Comparison of ENCODE assay signal across 11 cellular contexts in the genomic region with DNA sequence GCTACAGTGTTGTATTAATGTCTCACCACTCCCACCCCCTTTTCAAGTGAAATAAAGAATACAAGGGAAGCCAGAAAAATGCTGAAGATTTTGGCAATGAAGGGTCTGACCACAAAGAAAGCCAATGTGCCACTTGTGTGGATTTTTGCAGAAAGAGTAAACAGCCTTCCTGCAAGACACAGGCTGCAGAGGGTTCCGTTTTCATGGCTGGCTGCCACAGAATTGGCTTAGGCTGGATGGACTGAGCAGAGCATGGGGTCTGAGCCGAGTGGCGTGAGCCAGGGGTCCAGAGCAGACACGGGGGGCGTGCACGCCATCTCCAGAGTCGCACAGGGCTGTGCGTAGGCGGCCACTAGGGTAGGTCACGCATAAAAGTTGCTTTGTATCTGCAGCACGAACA.
A peak's percentile ranks its signal among the peaks of the same experiment; 100 is the strongest.
DNase-seq lines count a peak whose midpoint lies in the region; ATAC-seq and TF ChIP-seq lines count a peak whose summit lies in the region.
"Had no signal": no experiment of that assay in that cellular context is flagged by ENCODE, and none has a peak within 500 bp of the region (broad histone marks: within the 10 kb centered on the region; RNA-seq: fewer than 3 reads in every experiment).

No MANE protein-coding gene starts in this region.

- no peaks in the 10 kb centered on the region for H3K4me1 ChIP-seq in SJCRH30
- peaks cover 0 to 17% (median 11%) of the 10 kb centered on the region in 4 donors for H3K4me1 ChIP-seq in esophagus muscularis mucosa
- peaks cover 5% of the 10 kb centered on the region for H3K4me1 ChIP-seq in osteoblast (ENCODE audit: insufficient read depth, low read length)

- ATAC-seq in GM21367 (IDR thresholded peaks at IDR 0.05; ENCODE audit: unreplicated experiment): no peak
- ATAC-seq in activated T-cell treated with anti-CD3 and anti-CD28 coated beads, Interleukin-2, amount 50 U/mL, for 72 hours (replicated peaks in 1 of 2): no peak

- no peak overlapping the region for H3K27ac Mint-ChIP-seq in activated T-cell treated with anti-CD3 and anti-CD28 coated beads, Interleukin-2, amount 50 U/mL, for 72 hours

- H3K36me3 ChIP-seq in SJCRH30: no peaks in the 10 kb centered on the region
- H3K36me3 ChIP-seq in esophagus muscularis mucosa: no peaks in the 10 kb centered on the region
- no peaks in the 10 kb centered on the region for H3K36me3 ChIP-seq in osteoblast (ENCODE audit: insufficient read depth, low read length)

- no peaks in the 10 kb centered on the region for H4K20me1 ChIP-seq in osteoblast (ENCODE audit: insufficient read depth, low read length)

- peak overlapping the region; percentile 45 for H3K4me3 ChIP-seq in SJCRH30
- peak overlapping the region; percentile 33 to 42 (median 36) for H3K4me3 ChIP-seq in esophagus muscularis mucosa
- peak overlapping the region; percentile 66 for H3K4me3 ChIP-seq in osteoblast (ENCODE audit: insufficient read depth, low read length)

- no peak for TF ChIP-seq POLR2A in esophagus muscularis mucosa (IDR thresholded peaks at IDR 0.05; ENCODE audit: low read depth)

- H3K4me2 ChIP-seq in osteoblast (ENCODE audit: insufficient read depth, low read length): peak overlapping the region; percentile 87

- H3K27me3 ChIP-seq in SJCRH30 (no peaks in the 10 kb centered on the region), esophagus muscularis mucosa (peaks cover 0 to 22% (median 0%) of the 10 kb centered on the region in 4 donors), osteoblast (ENCODE audit: insufficient read depth, low read length) (no peaks in the 10 kb centered on the region)

- H3K9me3 Mint-ChIP-seq in activated T-cell treated with anti-CD3 and anti-CD28 coated beads, Interleukin-2, amount 50 U/mL, for 72 hours: peaks cover 8 to 11% of the 10 kb centered on the region in 2 donors

- no peak overlapping the region for H3K4me3 Mint-ChIP-seq in activated T-cell treated with anti-CD3 and anti-CD28 coated beads, Interleukin-2, amount 50 U/mL, for 72 hours

- no peaks in the 10 kb centered on the region for H3K9me3 ChIP-seq in SJCRH30 (replicated peaks)
- no peaks in the 10 kb centered on the region for H3K9me3 ChIP-seq in esophagus muscularis mucosa
- H3K9me3 ChIP-seq in osteoblast (ENCODE audit: low read depth, low read length): no peaks in the 10 kb centered on the region

- H3K27ac ChIP-seq in SJCRH30 (no peak overlapping the region), esophagus muscularis mucosa (replicated peaks in 1 of 4) (no peak overlapping the region), osteoblast (ENCODE audit: low read depth, low read length) (no peak overlapping the region)
- H3K27ac ChIP-seq: epithelial cell of prostate had no signal

- DNase-seq in AG08395 (ENCODE audit: low spot score) (peak; percentile 15), SJCRH30 (no peak), esophagus muscularis mucosa (ENCODE audit: extremely low spot score) (no peak), osteoblast (ENCODE audit: insufficient read length, low spot score, missing footprints) (peak; percentile 42), HCEC 1CT (no peak), 8988T (no peak)
- no peak for DNase-seq in activated T-cell treated with anti-CD3 and anti-CD28 coated beads, Interleukin-2, amount 50 U/mL, for 72 hours
- DNase-seq: activated CD8-positive, alpha-beta memory T cell treated with anti-CD3 and anti-CD28 coated beads for 24 hours; NCI-H1436 treated with DMSO at 0.1 percent for 48 hours had no signal

- no peak for TF ChIP-seq CTCF in esophagus muscularis mucosa (IDR thresholded peaks at IDR 0.05)
- no peak for TF ChIP-seq CTCF in osteoblast (IDR thresholded peaks at IDR 0.05; ENCODE audit: extremely low read depth, low read depth, low read length)

- peak overlapping the region; percentile 4 for H2AFZ ChIP-seq in osteoblast (ENCODE audit: low read length)

- H3K27me3 Mint-ChIP-seq in activated T-cell treated with anti-CD3 and anti-CD28 coated beads, Interleukin-2, amount 50 U/mL, for 72 hours (ENCODE audit: low read depth): no peaks in the 10 kb centered on the region

- no peak for TF ChIP-seq EP300 in esophagus muscularis mucosa (IDR thresholded peaks at IDR 0.05)

- no peaks in the 10 kb centered on the region for H3K4me1 Mint-ChIP-seq in activated T-cell treated with anti-CD3 and anti-CD28 coated beads, Interleukin-2, amount 50 U/mL, for 72 hours (ENCODE audit: low read depth)

- no peaks in the 10 kb centered on the region for H3K79me2 ChIP-seq in osteoblast (ENCODE audit: insufficient read depth, low read length)

- WGBS in esophagus muscularis mucosa: 34% methylated on average over 11 of the region's 11 CpGs

- intact Hi-C loops in esophagus muscularis mucosa (cut with DNase I): no loop called here

- H3K36me3 Mint-ChIP-seq in activated T-cell treated with anti-CD3 and anti-CD28 coated beads, Interleukin-2, amount 50 U/mL, for 72 hours (ENCODE audit: insufficient read depth in 2 of 2): peaks cover under 1 to 2% of the 10 kb centered on the region in 2 donors

Comparison
In these comparisons a context has a peak if more than half of its experiments do, and no peak if none do; other contexts are left out.
1. DNase-seq: peak in AG08395 (single experiment) and osteoblast (single experiment); none in SJCRH30 (0 of 2), esophagus muscularis mucosa (single experiment), HCEC 1CT (single experiment), 8988T (single experiment) and activated T-cell treated with anti-CD3 and anti-CD28 coated beads, Interleukin-2, amount 50 U/mL, for 72 hours (0 of 2).
2. Peak in every context shown above with its lines, with median percentiles within 50 percentile points of each other: H3K4me3 ChIP-seq.